ENCODE assay signal across 19 cellular contexts in genomic region chr2:216603884-216604245, GRCh38.
"Had no signal": no experiment of that assay in that cellular context is flagged by ENCODE, and none has a peak within 500 bp of the region (broad histone marks: within the 10 kb centered on the region; RNA-seq: fewer than 3 reads in every experiment).

No MANE protein-coding gene starts in this region.

- H3K36me3 ChIP-seq: breast epithelium, ovary, tibial nerve, uterus had no signal

- H3K4me1 ChIP-seq: breast epithelium, tibial nerve, uterus had no signal

- H3K27ac Mint-ChIP-seq: T-cell had no signal

- H3K27me3 ChIP-seq: breast epithelium, ovary, uterus had no signal

- H3K4me3 ChIP-seq: breast epithelium, ovary, tibial nerve, uterus had no signal

- H3K27ac ChIP-seq: breast epithelium, ovary, tibial nerve, uterus had no signal

- H3K9me3 ChIP-seq: breast epithelium, ovary, tibial nerve, uterus had no signal

- H3K4me3 Mint-ChIP-seq: neural crest cell, T-cell had no signal

- H3K9me3 Mint-ChIP-seq: neural crest cell, T-cell had no signal

- DNase-seq: activated CD8-positive, alpha-beta memory T cell treated with anti-CD3 and anti-CD28 coated beads for 24 hours; activated gamma-delta T cell treated with Interleukin-2 at 50 U/mL for 16 hours; aorta; cerebellar nuclear complex; effector CD8-positive, alpha-beta T cell; glutamatergic neuron; hypothalamus; kidney glomerular epithelial cell; left ventricle myocardium superior; ovary; stimulated activated CD4-positive, alpha-beta T cell treated with anti-CD3 and anti-CD28 coated beads, Interleukin-2, amount 100 ng/mL, for 48 hours; stimulated activated naive CD4-positive, alpha-beta T cell; substantia nigra; T-cell; T-helper 9 cell; uterus had no signal

- ATAC-seq: T-cell had no signal

- H3K36me3 Mint-ChIP-seq: T-cell had no signal
